Comparison of ENCODE assay signal across 10 cellular contexts in the genomic region with DNA sequence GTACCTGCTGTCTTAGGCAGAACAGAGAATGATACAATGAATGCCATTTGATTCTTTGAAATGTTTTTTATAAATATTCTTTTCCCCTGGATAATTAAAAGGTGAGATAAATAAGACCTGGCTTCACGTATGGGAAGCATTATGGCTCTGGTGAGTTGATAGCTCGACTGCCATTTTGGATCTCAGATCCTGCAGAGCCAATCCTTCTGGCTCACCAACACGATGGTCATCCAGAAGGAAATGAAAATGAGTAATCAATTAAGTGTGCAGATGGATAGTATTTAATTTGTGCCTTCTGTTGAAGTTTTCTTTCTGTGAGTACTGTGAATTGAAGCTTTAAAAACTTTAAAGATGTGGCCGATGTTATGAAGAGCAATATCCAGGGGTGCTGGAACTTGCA. TPM values are rescaled to one million over a fixed set of nuclear protein-coding genes. Genes with fewer than 3 reads are reported as not detected.
DNase-seq lines count a peak whose midpoint lies in the region; ATAC-seq and TF ChIP-seq lines count a peak whose summit lies in the region.
"Had no signal": no experiment of that assay in that cellular context is flagged by ENCODE, and none has a peak within 500 bp of the region (broad histone marks: within the 10 kb centered on the region; RNA-seq: fewer than 3 reads in every experiment).

No MANE protein-coding gene starts in this region.

- H3K27ac Mint-ChIP-seq in activated T-cell treated with anti-CD3 and anti-CD28 coated beads, Interleukin-2, amount 50 U/mL, for 72 hours = peak overlapping the region; percentile 96
- H3K27ac Mint-ChIP-seq in activated CD8-positive, alpha-beta T cell treated with anti-CD3 and anti-CD28 coated beads for 36 hours = peak overlapping the region; percentile 56
- H3K27ac Mint-ChIP-seq in glutamatergic neuron (ENCODE audit: unreplicated experiment) = peak overlapping the region; percentile 56

- POLR2A ChIA-PET in activated CD8-positive, alpha-beta T cell treated with anti-CD3 and anti-CD28 coated beads for 36 hours (lab: Charles Lee) = interaction anchor here (1.1 to 5.9 kb wide), 9 partner anchors 11 to 644 kb away, joined by 3 to 62 read pairs (median 5); no protein-coding TSS in a partner anchor

- H3K36me3 ChIP-seq in stomach smooth muscle (ENCODE audit: control insufficient read depth in 2 of 2, insufficient read depth in 2 of 2, low read length in 2 of 2) = no peaks in the 10 kb centered on the region

- TF ChIP-seq CTCF in activated CD8-positive, alpha-beta T cell treated with anti-CD3 and anti-CD28 coated beads for 36 hours (IDR thresholded peaks at IDR 0.05) = no peak
- TF ChIP-seq CTCF in glutamatergic neuron (IDR thresholded peaks at IDR 0.05; ENCODE audit: partially characterized antibody, unreplicated experiment) = no peak

- no peak for ATAC-seq in activated T-cell treated with anti-CD3 and anti-CD28 coated beads, Interleukin-2, amount 50 U/mL, for 72 hours (replicated peaks in 1 of 2)
- ATAC-seq in activated CD8-positive, alpha-beta T cell treated with anti-CD3 and anti-CD28 coated beads for 36 hours = no peak
- no peak for ATAC-seq in sciatic nerve

- H3K27me3 ChIP-seq in stomach smooth muscle (ENCODE audit: control insufficient read depth in 1 of 2, insufficient read depth in 2 of 2, low read length in 2 of 2) = no peaks in the 10 kb centered on the region

- H3K9me3 Mint-ChIP-seq in activated T-cell treated with anti-CD3 and anti-CD28 coated beads, Interleukin-2, amount 50 U/mL, for 72 hours = peaks cover 0 to 4% of the 10 kb centered on the region in 2 donors
- H3K9me3 Mint-ChIP-seq in activated CD8-positive, alpha-beta T cell treated with anti-CD3 and anti-CD28 coated beads for 36 hours = no peaks in the 10 kb centered on the region
- H3K9me3 Mint-ChIP-seq in glutamatergic neuron (ENCODE audit: unreplicated experiment) = peaks cover 9% of the 10 kb centered on the region

- no peak overlapping the region for H3K27ac ChIP-seq in stomach smooth muscle (ENCODE audit: low read length)
- H3K27ac ChIP-seq: C4-2B had no signal

- H3K4me1 ChIP-seq in stomach smooth muscle (ENCODE audit: control insufficient read depth, insufficient read depth, low read length) = peaks cover 37% of the 10 kb centered on the region

- intact Hi-C loops in activated CD8-positive, alpha-beta T cell treated with anti-CD3 and anti-CD28 coated beads for 36 hours (cut with micrococcal nuclease) = no loop called here
- intact Hi-C loops in sciatic nerve (cut with DNase I) = no loop called here

- H3K9ac ChIP-seq in stomach smooth muscle (ENCODE audit: low read length in 2 of 2) = no peak overlapping the region

- H3K4me3 ChIP-seq in stomach smooth muscle (ENCODE audit: low read length in 2 of 2) = peak overlapping the region; percentile 6 to 93

- H3K4me3 Mint-ChIP-seq in activated T-cell treated with anti-CD3 and anti-CD28 coated beads, Interleukin-2, amount 50 U/mL, for 72 hours = peak overlapping the region; percentile 78 to 96
- peak overlapping the region; percentile 89 for H3K4me3 Mint-ChIP-seq in activated CD8-positive, alpha-beta T cell treated with anti-CD3 and anti-CD28 coated beads for 36 hours
- peak overlapping the region; percentile 94 for H3K4me3 Mint-ChIP-seq in glutamatergic neuron (ENCODE audit: unreplicated experiment)

- H3K9me3 ChIP-seq in stomach smooth muscle (ENCODE audit: control insufficient read depth in 2 of 2, low read length in 2 of 2) = no peaks in the 10 kb centered on the region

- H3K36me3 Mint-ChIP-seq in activated T-cell treated with anti-CD3 and anti-CD28 coated beads, Interleukin-2, amount 50 U/mL, for 72 hours (ENCODE audit: insufficient read depth in 2 of 2) = peaks cover 2 to 8% of the 10 kb centered on the region in 2 donors
- peaks cover 8% of the 10 kb centered on the region for H3K36me3 Mint-ChIP-seq in activated CD8-positive, alpha-beta T cell treated with anti-CD3 and anti-CD28 coated beads for 36 hours (ENCODE audit: low read depth)
- no peaks in the 10 kb centered on the region for H3K36me3 Mint-ChIP-seq in glutamatergic neuron (ENCODE audit: unreplicated experiment)

- CTCF ChIA-PET in activated CD8-positive, alpha-beta T cell treated with anti-CD3 and anti-CD28 coated beads for 36 hours (lab: Charles Lee) = interaction anchor here (0.9 to 5.0 kb wide), 6 partner anchors 13 to 167 kb away, joined by 3 to 44 read pairs (median 6); partner anchors contain the start of gene ADSL

- peaks cover 80% of the 10 kb centered on the region for H3K4me1 Mint-ChIP-seq in activated T-cell treated with anti-CD3 and anti-CD28 coated beads, Interleukin-2, amount 50 U/mL, for 72 hours (ENCODE audit: low read depth)
- H3K4me1 Mint-ChIP-seq in activated CD8-positive, alpha-beta T cell treated with anti-CD3 and anti-CD28 coated beads for 36 hours (ENCODE audit: low read depth) = peaks cover 61% of the 10 kb centered on the region
- peaks cover 32% of the 10 kb centered on the region for H3K4me1 Mint-ChIP-seq in glutamatergic neuron (ENCODE audit: low read depth, unreplicated experiment)

- DNase-seq in activated T-cell treated with anti-CD3 and anti-CD28 coated beads, Interleukin-2, amount 50 U/mL, for 72 hours = no peak
- DNase-seq in activated T-cell treated with anti-CD3 and anti-CD28 coated beads, Interleukin-2, amount 50 U/mL, for 1 hour = no peak
- no peak for DNase-seq in activated CD8-positive, alpha-beta T cell treated with anti-CD3 and anti-CD28 coated beads for 36 hours
- DNase-seq in glutamatergic neuron (no peak), sciatic nerve (ENCODE audit: low spot score) (no peak), DMS79 treated with DMSO at 0.1 percent for 48 hours (lab: John Stamatoyannopoulos, UW) (no peak), medulla oblongata (ENCODE audit: extremely low spot score) (no peak)
- DNase-seq: NK-92 treated with Interleukin-12 subunit alpha and Interleukin-12 subunit beta, amount 100 ng/mL, for 24 hours had no signal

- no peaks in the 10 kb centered on the region for H3K27me3 Mint-ChIP-seq in activated T-cell treated with anti-CD3 and anti-CD28 coated beads, Interleukin-2, amount 50 U/mL, for 72 hours (ENCODE audit: low read depth)
- H3K27me3 Mint-ChIP-seq in activated CD8-positive, alpha-beta T cell treated with anti-CD3 and anti-CD28 coated beads for 36 hours = no peaks in the 10 kb centered on the region
- H3K27me3 Mint-ChIP-seq in glutamatergic neuron (ENCODE audit: unreplicated experiment) = peaks cover 2% of the 10 kb centered on the region

RNA-seq across cellular contexts. Expression of gene TNRC6B, which starts 2.7 kb away (rescaled TPM):
- total RNA-seq in activated T-cell treated with anti-CD3 and anti-CD28 coated beads, Interleukin-2, amount 50 U/mL, for 72 hours = 10 to 100 TPM; 62.5 to 65.3 TPM
- total RNA-seq in activated CD8-positive, alpha-beta T cell treated with anti-CD3 and anti-CD28 coated beads for 36 hours = 10 to 100 TPM; 42.6 to 45.2 TPM
- total RNA-seq in glutamatergic neuron (ENCODE audit: unreplicated experiment) = 62.0 TPM
- total RNA-seq in sciatic nerve = 86.0 TPM
